8 cellular contexts compared by ENCODE assay signal in the genomic region with DNA sequence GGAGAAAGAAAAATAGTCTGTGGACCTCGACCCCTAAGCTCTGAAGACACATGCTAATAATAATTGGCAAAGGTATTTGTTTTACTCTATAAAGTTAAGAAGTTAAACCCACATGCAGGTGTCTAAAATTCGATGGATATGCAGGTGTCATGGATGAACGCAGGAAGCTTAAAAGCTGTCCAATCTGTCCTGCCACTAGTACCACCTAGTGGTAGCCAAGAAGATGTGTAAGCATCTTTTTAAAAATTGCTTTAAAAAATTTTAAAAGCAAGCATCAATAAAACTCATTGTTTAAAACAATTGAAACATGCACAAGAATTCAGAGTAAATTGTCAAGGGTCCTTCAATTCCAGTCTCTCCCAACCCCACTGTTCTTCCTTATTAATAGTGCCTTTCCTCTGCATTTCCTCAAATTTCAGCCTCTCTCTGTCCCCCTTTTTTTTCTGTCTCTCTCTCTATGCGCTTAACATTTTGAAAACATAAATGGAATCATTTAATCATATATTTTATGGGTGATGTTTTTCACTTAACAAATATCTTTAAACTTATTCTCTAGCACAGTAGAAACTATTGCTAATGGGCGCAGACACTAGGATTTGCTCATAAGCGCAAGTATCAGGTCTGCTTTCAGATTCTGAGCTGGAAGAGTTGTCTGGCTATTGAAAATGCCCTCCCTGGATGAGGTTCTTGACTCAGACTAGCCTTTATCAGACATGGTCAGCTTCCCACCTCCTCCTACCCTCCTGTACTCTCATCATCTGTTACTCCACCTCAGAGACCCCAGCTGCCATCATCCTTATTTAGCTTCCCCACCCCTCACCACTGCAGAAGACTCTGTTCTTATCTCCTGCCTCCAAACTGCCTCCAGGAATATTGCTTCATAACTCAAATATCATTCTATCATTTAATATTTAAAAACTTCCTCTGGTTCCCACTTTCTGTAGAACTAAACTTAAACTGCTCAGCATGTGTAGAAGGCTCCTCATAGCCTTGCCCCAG. TPM values are rescaled to one million over a fixed set of nuclear protein-coding genes. Genes with fewer than 3 reads are reported as not detected.
DNase-seq lines count a peak whose midpoint lies in the region; ATAC-seq and TF ChIP-seq lines count a peak whose summit lies in the region.

No MANE protein-coding gene starts in this region.

- peak; percentile 10 for DNase-seq in NCI-H2107 treated with DMSO at 0.1 percent for 48 hours (lab: John Stamatoyannopoulos, UW; ENCODE audit: unreplicated experiment)
- no peak for DNase-seq in NCI-H2107 (lab: John Stamatoyannopoulos, UW)
- peak; percentile 16 for DNase-seq in NCI-H774 (lab: John Stamatoyannopoulos, UW)
- DNase-seq in cardiac fibroblast (ENCODE audit: low read depth in 2 of 2): peak; percentile 62 to 63
- peak; percentile 46 for DNase-seq in medulla oblongata (ENCODE audit: extremely low spot score)
- DNase-seq in MG63: no peak

- ATAC-seq in GM19351 (IDR thresholded peaks at IDR 0.05; ENCODE audit: unreplicated experiment) (peak; percentile 73), HG02840 (IDR thresholded peaks at IDR 0.05; ENCODE audit: low FRiP score, unreplicated experiment) (no peak)

- H3K27me3 ChIP-seq in MG63: no peaks in the 10 kb centered on the region; the same call in 1 of the 2 replicates

- peak; percentile 78 for TF ChIP-seq CTCF in cardiac fibroblast (IDR thresholded peaks at IDR 0.05; ENCODE audit: low read depth, low read length)

- no peaks in the 10 kb centered on the region for H3K36me3 ChIP-seq in MG63

- peaks cover 4% of the 10 kb centered on the region; the same call in 1 of the 2 replicates for H3K9me3 ChIP-seq in MG63

- H3K4me3 ChIP-seq in cardiac fibroblast (replicated peaks in 1 of 2; ENCODE audit: low read depth in 2 of 2, low read length in 2 of 2): no peak overlapping the region
- H3K4me3 ChIP-seq in MG63: no peak overlapping the region

RNA-seq across cellular contexts. Expression of a gene that starts 30.8 kb away (rescaled TPM):
- total RNA-seq in MG63 (2014; rRNA removed; shearing (Covaris generic); ENCODE audit: low replicate concordance): 34.3 and 47.5 TPM in 2 replicates

RNA-seq across cellular contexts. Expression of a gene that starts 36.6 kb away (rescaled TPM):
- total RNA-seq in MG63 (2014; rRNA removed; shearing (Covaris generic); ENCODE audit: low replicate concordance): 28.5 and 33.4 TPM in 2 replicates

Comparison
In these comparisons a context has a peak if more than half of its experiments do, and no peak if none do; other contexts are left out.
1. DNase-seq: peak in NCI-H2107 treated with DMSO at 0.1 percent for 48 hours (single experiment), NCI-H774 (single experiment), cardiac fibroblast (2 of 2) and medulla oblongata (single experiment); none in NCI-H2107 (single experiment) and MG63 (single experiment).